Comparison of ENCODE assay signal across 1 cellular context in the genomic region with DNA sequence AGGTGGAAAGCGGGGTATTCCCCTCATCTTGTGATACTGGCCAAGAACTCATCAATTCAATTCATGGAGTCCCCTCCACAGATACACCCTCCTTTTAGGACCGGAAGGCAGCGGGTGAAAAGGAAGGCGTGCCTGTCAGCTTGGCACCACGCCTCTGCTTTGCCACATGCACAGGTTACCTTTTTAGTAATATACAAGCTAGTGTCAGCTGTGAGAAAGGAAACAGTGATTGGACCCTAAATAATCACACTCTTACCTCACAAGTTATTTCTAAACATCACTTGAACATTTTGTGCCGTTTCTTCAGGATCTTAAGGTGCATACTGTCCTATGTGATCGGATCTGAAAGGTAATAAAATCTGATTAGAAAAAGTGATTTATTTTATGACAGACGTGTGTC.
TF ChIP-seq lines count a peak whose summit lies in the region.

No MANE protein-coding gene starts in this region.

TF ChIP-seq in HepG2, 621 proteins besides CTCF, POLR2A, EP300 and RAD21:
- TF ChIP-seq CAMTA2 (CRISPR knock-in tag; IDR thresholded peaks at IDR 0.05; ENCODE audit: borderline replicate concordance) (no peak), ZNF619 (CRISPR knock-in tag; IDR thresholded peaks at IDR 0.05) (no peak), ERF (CRISPR knock-in tag; IDR thresholded peaks at IDR 0.05) (no peak), ATF1 (CRISPR knock-in tag; IDR thresholded peaks at IDR 0.05) (no peak), MAFF (IDR thresholded peaks at IDR 0.05; ENCODE audit: low read depth, low read length) (no peak), ZNF790 (CRISPR knock-in tag; IDR thresholded peaks at IDR 0.05; ENCODE audit: borderline replicate concordance) (0 out of 2 replicates have a peak, but pooled peaks have one; percentile 10), GATAD2A (CRISPR knock-in tag; IDR thresholded peaks at IDR 0.05) (no peak), FOXP1 (IDR thresholded peaks at IDR 0.05) (no peak), FOXP1 (CRISPR knock-in tag; IDR thresholded peaks at IDR 0.05) (no peak), TEAD3 (CRISPR knock-in tag; optimal IDR thresholded peaks at IDR 0.05; ENCODE audit: borderline replicate concordance) (peak; percentile 12), U2AF1 (optimal IDR thresholded peaks at IDR 0.05; ENCODE audit: low read depth, low read length) (no peak)
